In genomic region chr6:167733740-167734661, GRCh38 we compare ENCODE assay signal across 1 cellular context.
TF ChIP-seq lines count a peak whose summit lies in the region.

No MANE protein-coding gene starts in this region.

TF ChIP-seq in GM12878, 131 proteins besides CTCF, POLR2A, EP300 and RAD21 (continued from another document):
- TF ChIP-seq PRDM15 (CRISPR knock-in tag; IDR thresholded peaks at IDR 0.05) (no peak), RELB (IDR thresholded peaks at IDR 0.05; ENCODE audit: low read depth) (no peak), HDAC6 (IDR thresholded peaks at IDR 0.05; ENCODE audit: unreplicated experiment) (no peak), RUNX3 (IDR thresholded peaks at IDR 0.05; ENCODE audit: low read length) (no peak)
